Comparison of ENCODE assay signal across 22 cellular contexts in genomic region chrX:63679432-63679831, GRCh38.
"Had no signal": no experiment of that assay in that cellular context is flagged by ENCODE, and none has a peak within 500 bp of the region (broad histone marks: within the 10 kb centered on the region; RNA-seq: fewer than 3 reads in every experiment).

No MANE protein-coding gene starts in this region.

- H3K36me3 ChIP-seq: ovary, thyroid gland had no signal

- H3K4me3 ChIP-seq: hepatocyte, left ventricle myocardium inferior, lung, ovary, right atrium auricular region, skin epidermis, stomach, testis, thyroid gland, upper lobe of right lung had no signal

- H3K27me3 ChIP-seq: hepatocyte, ovary, right atrium auricular region, stomach, testis, thyroid gland, upper lobe of right lung had no signal

- FAIRE-seq: urothelium cell line had no signal

- H2AFZ ChIP-seq: hepatocyte had no signal

- H3K4me2 ChIP-seq: hepatocyte had no signal

- H3K27ac ChIP-seq: hepatocyte, left ventricle myocardium inferior, ovary, right atrium auricular region, skin epidermis, stomach, testis, thyroid gland, upper lobe of right lung had no signal

- H3K79me2 ChIP-seq: hepatocyte had no signal

- H3K9me3 ChIP-seq: ovary, stomach, testis, thyroid gland, upper lobe of right lung had no signal

- ATAC-seq: natural killer cell; sciatic nerve; stimulated activated naive B cell treated with anti-CD40 and anti-IgM and Interleukin-4, amounts not matched to agents 10 μg/mL and 1 μg/mL and 100 μg/mL, for 72 hours; stimulated activated naive CD8-positive, alpha-beta T cell treated with anti-CD3 and anti-CD28 coated beads, Interleukin-15, Interleukin-2, amounts not matched to agents 100 U/mL and 50 U/mL, for 24 hours; upper lobe of right lung had no signal

- DNase-seq: islet precursor cell; left ventricle myocardium inferior; mesendoderm; naive B cell; natural killer cell; ovary; stimulated activated CD4-positive, alpha-beta T cell treated with anti-CD3 and anti-CD28 coated beads, Interleukin-12 subunit alpha, Interleukin-12 subunit beta, amount 100 ng/mL, for 4 hours; stimulated activated CD4-positive, alpha-beta T cell treated with anti-CD3 and anti-CD28 coated beads, Interleukin-15, amount 100 ng/mL, for 24 hours; stimulated activated CD4-positive, alpha-beta T cell treated with anti-CD3 and anti-CD28 coated beads, Interleukin-2, amount 100 ng/mL, for 24 hours; stimulated activated CD4-positive, alpha-beta T cell treated with anti-CD3 and anti-CD28 coated beads, Interleukin-4, amount 100 ng/mL, for 1 hour; stimulated activated naive B cell treated with anti-CD40 and anti-IgM and Interleukin-4, amounts not matched to agents 10 μg/mL and 1 μg/mL and 100 μg/mL, for 72 hours; stimulated activated naive CD8-positive, alpha-beta T cell treated with anti-CD3 and anti-CD28 coated beads, Interleukin-15, Interleukin-2, amounts not matched to agents 100 U/mL and 50 U/mL, for 24 hours; stomach; testis; thyroid gland; upper lobe of right lung had no signal

- H3K4me1 ChIP-seq: left ventricle myocardium inferior, right atrium auricular region, stomach, testis, thyroid gland, upper lobe of right lung had no signal
